Comparison of ENCODE assay signal across 18 cellular contexts in the genomic region with DNA sequence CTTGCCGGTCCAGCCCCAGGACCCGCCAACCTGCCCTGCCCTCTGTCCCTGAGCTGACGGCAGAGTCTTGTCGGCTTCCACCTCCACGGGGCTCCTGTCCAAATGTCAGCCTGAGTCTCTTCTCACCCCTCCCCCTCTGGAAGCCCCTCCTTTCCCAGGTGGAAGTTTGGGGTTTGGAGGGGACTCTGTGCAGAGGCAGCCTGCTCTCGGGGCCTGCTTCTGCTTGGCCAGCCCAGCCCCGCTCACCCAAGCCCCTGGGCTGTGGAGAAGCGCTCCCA. TPM values are rescaled to one million over a fixed set of nuclear protein-coding genes. Genes with fewer than 3 reads are reported as not detected.
A peak's percentile ranks its signal among the peaks of the same experiment; 100 is the strongest.
DNase-seq lines count a peak whose midpoint lies in the region; ATAC-seq, FAIRE-seq and TF ChIP-seq lines count a peak whose summit lies in the region.
"Had no signal": no experiment of that assay in that cellular context is flagged by ENCODE, and none has a peak within 500 bp of the region (broad histone marks: within the 10 kb centered on the region; RNA-seq: fewer than 3 reads in every experiment).

No MANE protein-coding gene starts in this region.

- H3K9ac ChIP-seq in BLaER1: no peak overlapping the region
- no peak overlapping the region for H3K9ac ChIP-seq in BLaER1 treated with 17β-estradiol and CSF1 and Interleukin-3, amounts not matched to agents 10 nM and 100 nM
- H3K9ac ChIP-seq in K562 (ENCODE audit: insufficient read depth in 1 of 2, low read depth in 2 of 2, low read length in 2 of 2): no peak overlapping the region; a peak in 1 of 4 replicates
- H3K9ac ChIP-seq in neuronal stem cell (ENCODE audit: low read depth, low read length, poor library complexity): peak overlapping the region; percentile 12
- H3K9ac ChIP-seq: GM23248 had no signal

- no peak overlapping the region for H4K91ac ChIP-seq in neuronal stem cell (ENCODE audit: low read depth, low read length, poor library complexity)

- intact Hi-C loops in K562 (cut with micrococcal nuclease): no loop called here

- H3K9me3 ChIP-seq in BLaER1 (no peaks in the 10 kb centered on the region), K562 (replicated peaks; ENCODE audit: control insufficient read depth, insufficient read depth, low read depth, low read length) (no peaks in the 10 kb centered on the region), neuronal stem cell (replicated peaks in 1 of 2; ENCODE audit: control insufficient read depth in 2 of 2, insufficient read depth in 1 of 2, low read depth in 1 of 2, low read length in 2 of 2) (no peaks in the 10 kb centered on the region)
- no peaks in the 10 kb centered on the region for H3K9me3 ChIP-seq in BLaER1 treated with 17β-estradiol and CSF1 and Interleukin-3, amounts not matched to agents 10 nM and 100 nM (replicated peaks in 1 of 11)

- H3K4me3 ChIP-seq in BLaER1: no peak overlapping the region
- no peak overlapping the region for H3K4me3 ChIP-seq in BLaER1 treated with 17β-estradiol and CSF1 and Interleukin-3, amounts not matched to agents 10 nM and 100 nM
- H3K4me3 ChIP-seq in K562: no peak overlapping the region
- no peak overlapping the region for H3K4me3 ChIP-seq in neuronal stem cell (ENCODE audit: low read length in 2 of 2)
- H3K4me3 ChIP-seq: GM23248 had no signal

- no TSS peak for BruUV-seq in K562 (replicated peaks; lab: Mats Ljungman, UMichigan)

- POLR2A ChIA-PET in K562 (lab: Yijun Ruan, JAX): interaction anchor here (1.0 to 2.6 kb wide), 2 partner anchors 10 to 31 kb away, joined by 3 to 14 read pairs; a partner anchor contains a TSS

- H2AK5ac ChIP-seq in neuronal stem cell (ENCODE audit: low read depth, low read length): no peak overlapping the region

- no peak overlapping the region for H3K4ac ChIP-seq in neuronal stem cell (ENCODE audit: low read length)

- H3K27me3 ChIP-seq in BLaER1 (peaks cover 10% of the 10 kb centered on the region; the same call in 1 of the 2 replicates), K562 (ENCODE audit: control insufficient read depth in 2 of 2, insufficient read depth in 2 of 2, low read length in 2 of 2) (no peaks in the 10 kb centered on the region), neuronal stem cell (ENCODE audit: control insufficient read depth in 3 of 3, insufficient read depth in 3 of 3, low read depth in 1 of 3, low read length in 3 of 3) (no peaks in the 10 kb centered on the region)
- peaks cover 5 to 100% (median 18%) of the 10 kb centered on the region in 11 experiments; a peak in 14 of 22 replicates for H3K27me3 ChIP-seq in BLaER1 treated with 17β-estradiol and CSF1 and Interleukin-3, amounts not matched to agents 10 nM and 100 nM

- H3K9me1 ChIP-seq in K562 (ENCODE audit: control insufficient read depth, insufficient read depth, low read length): peaks cover 5% of the 10 kb centered on the region

- H2AFZ ChIP-seq in K562 (ENCODE audit: low read depth, low read length) (no peak overlapping the region), neuronal stem cell (ENCODE audit: low read length) (no peak overlapping the region)
- H2AFZ ChIP-seq: GM23248 had no signal

- no peak for TF ChIP-seq POLR2A in K562 (conservative IDR thresholded peaks at IDR 0.05)

- no peak overlapping the region for H2BK120ac ChIP-seq in neuronal stem cell (ENCODE audit: low read depth, low read length)

- H3K23ac ChIP-seq in neuronal stem cell (ENCODE audit: low read depth, low read length, poor library complexity): peak overlapping the region; percentile 74

- no peak overlapping the region for H2BK5ac ChIP-seq in neuronal stem cell (ENCODE audit: low read length)

- no peak for FAIRE-seq in K562 (lab: Jason Lieb, UNC)
- FAIRE-seq: D721Med, GM12892, H1 had no signal

- TF ChIP-seq RAD21 in K562 (CRISPR knock-in tag; conservative IDR thresholded peaks at IDR 0.05 in 1 of 2, IDR thresholded peaks at IDR 0.05 in 1 of 2): no peak

- no peak overlapping the region for H3K14ac ChIP-seq in neuronal stem cell (ENCODE audit: low read length)

- no peaks in the 10 kb centered on the region for H3K79me1 ChIP-seq in neuronal stem cell (ENCODE audit: low read depth, low read length)

- CTCF ChIA-PET in K562 (lab: Yijun Ruan, JAX; ENCODE audit: low intra/inter-chr PET ratio): no interaction called here

- H3K36me3 ChIP-seq in BLaER1 (no peaks in the 10 kb centered on the region), K562 (ENCODE audit: control insufficient read depth, insufficient read depth, low read length) (peaks cover 86% of the 10 kb centered on the region), neuronal stem cell (replicated peaks in 1 of 2; ENCODE audit: control insufficient read depth in 2 of 2, insufficient read depth in 2 of 2, low read length in 2 of 2) (peaks cover 65 to 87% of the 10 kb centered on the region in 2 donors)
- no peaks in the 10 kb centered on the region for H3K36me3 ChIP-seq in BLaER1 treated with 17β-estradiol and CSF1 and Interleukin-3, amounts not matched to agents 10 nM and 100 nM

- no peak for DNase-seq in K562 (ENCODE audit: extremely low read depth in 1 of 4, low spot score in 3 of 4)
- DNase-seq in neuronal stem cell (ENCODE audit: low spot score): no peak
- no peak for DNase-seq in stimulated activated naive CD4-positive, alpha-beta T cell treated with Interleukin-2 at 50 U/mL for 16 hours (lab: John Stamatoyannopoulos, UW)
- DNase-seq in stimulated activated CD4-positive, alpha-beta T cell treated with anti-CD3 and anti-CD28 coated beads, Interleukin-1b, Interleukin-23, amount 100 ng/mL, for 48 hours: no peak
- DNase-seq: CD4-positive, alpha-beta T cell; CD8-positive, alpha-beta memory T cell; DMS 273 treated with DMSO at 0.1 percent for 48 hours; DMS53; DMS79 treated with DMSO at 0.1 percent for 48 hours; GF-D8; GM23248; H9 had no signal

- no peak overlapping the region for H4K8ac ChIP-seq in neuronal stem cell (ENCODE audit: low read depth, low read length)

- 0 out of 2 replicates have a peak, but pooled peaks cover 4% of the 10 kb centered on the region for H4K20me1 ChIP-seq in BLaER1
- H4K20me1 ChIP-seq in BLaER1 treated with 17β-estradiol and CSF1 and Interleukin-3, amounts not matched to agents 10 nM and 100 nM: peaks cover 0 to 82% (median under 1%) of the 10 kb centered on the region in 11 experiments; a peak in 12 of 22 replicates
- H4K20me1 ChIP-seq in K562 (replicated peaks; ENCODE audit: control insufficient read depth, insufficient read depth, low read length): peaks cover 5% of the 10 kb centered on the region; the same call in 1 of the 2 replicates

- H2BK15ac ChIP-seq in neuronal stem cell (ENCODE audit: low read length): no peak overlapping the region

- no peak for TF ChIP-seq CTCF in K562 (IDR thresholded peaks at IDR 0.05 in 2 of 3, conservative IDR thresholded peaks at IDR 0.05 in 1 of 3; ENCODE audit: insufficient read depth in 2 of 3, low read depth in 1 of 3, low read length in 3 of 3)

- in situ Hi-C loops in K562 (cut with MboI): no loop called here

- no peak overlapping the region for H3K27ac ChIP-seq in BLaER1
- no peak overlapping the region for H3K27ac ChIP-seq in BLaER1 treated with 17β-estradiol and CSF1 and Interleukin-3, amounts not matched to agents 10 nM and 100 nM
- no peak overlapping the region for H3K27ac ChIP-seq in K562 (ENCODE audit: extremely low read depth, low read depth, low read length)
- no peak overlapping the region for H3K27ac ChIP-seq in neuronal stem cell (replicated peaks; ENCODE audit: low read length)
- H3K27ac ChIP-seq: GM23248 had no signal

- no peak overlapping the region for H2BK12ac ChIP-seq in neuronal stem cell (ENCODE audit: low read length)

- H3K18ac ChIP-seq in neuronal stem cell (ENCODE audit: low read length): no peak overlapping the region

- WGBS in K562 (ENCODE audit: insufficient coverage, low coverage, missing lambda C conversion rate): 90% methylated on average over 7 of the region's 8 CpGs
- WGBS in neuronal stem cell (ENCODE audit: extremely low coverage in 2 of 2, insufficient read length in 2 of 2, insufficient replicate concordance in 1 of 2), 2 donors: no CpG with 5 or more reads among the region's 8 CpGs

- peaks cover 74% of the 10 kb centered on the region for H3K4me1 ChIP-seq in BLaER1
- peaks cover 48 to 74% (median 68%) of the 10 kb centered on the region in 10 experiments for H3K4me1 ChIP-seq in BLaER1 treated with 17β-estradiol and CSF1 and Interleukin-3, amounts not matched to agents 10 nM and 100 nM
- H3K4me1 ChIP-seq in K562 (replicated peaks in 1 of 2; ENCODE audit: control insufficient read depth in 2 of 2, insufficient read depth in 2 of 2, low read length in 2 of 2): peaks cover 1 to 8% of the 10 kb centered on the region in 2 experiments; a peak in 2 of 5 replicates
- H3K4me1 ChIP-seq in neuronal stem cell (ENCODE audit: control insufficient read depth in 2 of 2, insufficient read depth in 1 of 2, low read depth in 1 of 2, low read length in 2 of 2): peaks cover 0 to 4% of the 10 kb centered on the region in 2 donors

- ATAC-seq in K562: no peak
- ATAC-seq: HCT116 had no signal

- H3K4me2 ChIP-seq in BLaER1 (peak overlapping the region; percentile 92), K562 (ENCODE audit: insufficient read depth, low read length) (no peak overlapping the region), neuronal stem cell (ENCODE audit: insufficient read depth, low read length, poor library complexity, severe bottlenecking) (no peak overlapping the region)
- H3K4me2 ChIP-seq in BLaER1 treated with 17β-estradiol and CSF1 and Interleukin-3, amounts not matched to agents 10 nM and 100 nM: peak overlapping the region in 8 of 11 experiments; percentile 34 to 87 (median 76); a peak in 12 of 22 replicates

- peaks cover under 1% of the 10 kb centered on the region; the same call in 1 of the 3 replicates for H3K79me2 ChIP-seq in K562 (ENCODE audit: control insufficient read depth, insufficient read depth, low read length)

- TF ChIP-seq EP300 in K562 (IDR thresholded peaks at IDR 0.05; ENCODE audit: low read length): no peak

RNA-seq across cellular contexts. Expression of a gene that starts 31.0 kb away (rescaled TPM):
- total RNA-seq in K562 (2011; cell fraction: chromatin; rRNA removed; ENCODE audit: low replicate concordance): 847 and 1,186 TPM in 2 replicates
- total RNA-seq in K562 (2011; cell fraction: nucleolus; rRNA removed): 519 and 540 TPM in 2 replicates
- 720 and 885 TPM in 2 replicates for total RNA-seq in K562 (2011; cell fraction: nucleoplasm; rRNA removed)
- total RNA-seq in K562 (2014; rRNA removed) (114 and 127 TPM in 2 replicates), K562 (2014; rRNA removed; fragmentation: Illumina TruSeq; extraction: Trizol) (92.4 and 92.6 TPM in 2 replicates), K562 (2015; rRNA removed; fragmentation: Illumina TruSeq; extraction: Trizol) (104 and 110 TPM in 2 replicates), K562 (2021) (146 and 158 TPM in 2 replicates)
- polyA plus RNA-seq in K562 (2011; rRNA removed) (90.1 and 102 TPM in 2 replicates), K562 (2014; fragmentation: Illumina TruSeq; extraction: Trizol) (99.7 and 102 TPM in 2 replicates), K562 (2014; fragmentation: Nextera tagmentation; extraction: Ambion mirVana) (10 to 100 TPM in 1 of 2 experiments, 1 to 10 TPM in 1; 9.9 to 23.1 TPM), K562 (2014; rRNA removed) (149 and 157 TPM in 2 replicates)
- 58.6 and 59.0 TPM in 2 replicates for polyA plus RNA-seq in K562 (2011; cell fraction: cytosol; rRNA removed)
- 564 and 672 TPM in 2 replicates for polyA plus RNA-seq in K562 (2011; cell fraction: nucleus; rRNA removed)
- polyA plus RNA-seq in K562 (2012): 106 and 146 TPM in 2 replicates
- 134 and 158 TPM in 2 replicates for polyA minus RNA-seq in K562 (2011; rRNA and poly(A)+ RNA removed)
- 44.2 and 52.6 TPM in 2 replicates for polyA minus RNA-seq in K562 (2011; cell fraction: cytosol; rRNA and poly(A)+ RNA removed)
- polyA minus RNA-seq in K562 (2011; cell fraction: nucleus; rRNA and poly(A)+ RNA removed): 171 and 217 TPM in 2 replicates
- 79.2 TPM for polyA plus RNA-seq in neuronal stem cell (2013, experiment 1 of 2)
- 79.5 TPM for polyA plus RNA-seq in neuronal stem cell (2013, experiment 2 of 2)
- polyA plus RNA-seq: CD8-positive, alpha-beta memory T cell had no signal

Comparison
In these comparisons a context has a peak if more than half of its experiments do, and no peak if none do; other contexts are left out.
1. H3K4me2 ChIP-seq: peak in BLaER1 (single experiment) and BLaER1 treated with 17β-estradiol and CSF1 and Interleukin-3, amounts not matched to agents 10 nM and 100 nM (8 of 11); none in K562 (single experiment) and neuronal stem cell (single experiment).